ENCODE assay signal across 8 cellular contexts in the genomic region with DNA sequence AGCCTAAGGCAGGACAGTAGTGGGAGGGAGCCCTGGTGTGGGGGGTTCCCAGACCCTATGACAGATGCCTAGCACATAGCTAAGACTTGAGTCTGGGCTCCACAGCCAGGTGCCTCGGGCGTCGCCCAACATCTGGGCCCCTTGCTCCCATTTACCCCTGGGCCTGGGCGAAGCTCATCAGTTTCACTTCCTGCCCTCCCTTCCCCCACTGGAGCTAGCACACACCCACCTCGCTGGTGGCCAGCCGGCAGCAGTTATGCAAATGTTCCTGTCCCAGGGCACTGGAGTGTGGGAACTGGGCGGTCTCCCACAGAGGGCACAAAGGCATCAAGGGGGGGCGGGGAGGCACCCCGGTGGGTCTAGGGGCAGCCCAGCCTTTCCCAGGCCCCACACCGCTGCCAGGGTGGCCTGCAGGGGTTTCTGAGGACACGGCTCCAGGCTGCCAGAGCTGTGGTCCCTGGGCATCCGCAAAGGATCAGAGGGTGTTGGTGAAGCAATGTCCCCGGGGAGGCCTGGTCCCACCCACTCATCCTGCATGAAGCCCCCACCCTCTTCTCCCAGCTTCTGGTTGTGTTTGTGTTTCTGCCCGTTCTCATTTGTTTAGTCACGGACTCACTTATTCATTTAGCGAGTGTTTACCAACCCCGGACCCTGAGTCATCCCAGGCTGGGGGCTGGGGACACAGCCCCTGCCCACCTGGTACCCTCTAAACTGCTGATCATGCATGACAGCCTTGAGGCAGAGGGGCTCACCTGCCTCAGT. TPM values are rescaled to one million over a fixed set of nuclear protein-coding genes. Genes with fewer than 3 reads are reported as not detected.
DNase-seq lines count a peak whose midpoint lies in the region; ATAC-seq, FAIRE-seq and TF ChIP-seq lines count a peak whose summit lies in the region.

No MANE protein-coding gene starts in this region.

- peak overlapping the region; percentile 69 for H2AFZ ChIP-seq in PC-3 (ENCODE audit: low read length)

- peaks cover 4% of the 10 kb centered on the region for H3K27me3 Mint-ChIP-seq in nephron progenitor cell (ENCODE audit: low read depth, poor library complexity)

- H3K4me3 ChIP-seq in DOHH2 (ENCODE audit: low read length) (peak overlapping the region; percentile 73), PC-3 (ENCODE audit: low read length) (peak overlapping the region; percentile 16; the same call in 1 of the 2 replicates)

- H4K20me1 ChIP-seq in DOHH2 (ENCODE audit: control insufficient read depth, insufficient read depth, low read depth, low read length): no peaks in the 10 kb centered on the region
- H4K20me1 ChIP-seq in PC-3 (ENCODE audit: low read length): no peaks in the 10 kb centered on the region

- ATAC-seq in HG03159 (IDR thresholded peaks at IDR 0.05; ENCODE audit: unreplicated experiment) (peak; percentile 70), PC-3 (peak; percentile 80)

- no peak overlapping the region for H3K4me3 Mint-ChIP-seq in nephron progenitor cell

- TF ChIP-seq CTCF in DOHH2 (IDR thresholded peaks at IDR 0.05; ENCODE audit: low read depth, low read length, poor library complexity, severe bottlenecking) (no peak), PC-3 (conservative IDR thresholded peaks at IDR 0.05; ENCODE audit: low read depth, low read length) (no peak), nephron progenitor cell (IDR thresholded peaks at IDR 0.05) (no peak)

- H3K4me2 ChIP-seq in DOHH2 (ENCODE audit: low read length) (peak overlapping the region; percentile 96), PC-3 (ENCODE audit: low read length) (peak overlapping the region; percentile 82)

- H3K9me2 ChIP-seq in DOHH2 (replicated peaks; ENCODE audit: control insufficient read depth, low read length): no peaks in the 10 kb centered on the region
- no peaks in the 10 kb centered on the region for H3K9me2 ChIP-seq in PC-3 (replicated peaks; ENCODE audit: low read length)

- intact Hi-C loops in PC-3 (cut with micrococcal nuclease): no loop called here

- H3K4me1 ChIP-seq in DOHH2 (ENCODE audit: control insufficient read depth, low read length) (peaks cover 93% of the 10 kb centered on the region), PC-3 (ENCODE audit: insufficient read depth, low read length) (peaks cover 14% of the 10 kb centered on the region)

- H3K36me3 ChIP-seq in DOHH2 (ENCODE audit: control insufficient read depth, low read length): peaks cover 80% of the 10 kb centered on the region
- H3K36me3 ChIP-seq in PC-3 (ENCODE audit: low read depth, low read length): no peaks in the 10 kb centered on the region

- H3K27me3 ChIP-seq in DOHH2 (ENCODE audit: control insufficient read depth, low read length) (no peaks in the 10 kb centered on the region), PC-3 (ENCODE audit: low read length) (no peaks in the 10 kb centered on the region)

- BruUV-seq in PC-3 (replicated peaks; lab: Mats Ljungman, UMichigan): no TSS peak

- peak overlapping the region; percentile 94 for H3K27ac ChIP-seq in DOHH2 (ENCODE audit: low read depth, low read length)
- peak overlapping the region; percentile 72 for H3K27ac ChIP-seq in PC-3 (ENCODE audit: low read length)

- POLR2A ChIA-PET in PC-3 (lab: Charles Lee; ENCODE audit: unreplicated experiment): interaction anchor here (0.6 kb wide), 1 partner anchor 1089 kb away, joined by 3 read pairs; a partner anchor contains a TSS

- FAIRE-seq in GM19239 (lab: Jason Lieb, UNC): peak; percentile 92

- peaks cover 9% of the 10 kb centered on the region for H3K4me1 Mint-ChIP-seq in nephron progenitor cell

- CTCF ChIA-PET in PC-3 (lab: Charles Lee): no interaction called here

- H3K9me3 ChIP-seq in DOHH2 (ENCODE audit: control insufficient read depth, insufficient read depth, low read length) (no peaks in the 10 kb centered on the region), PC-3 (ENCODE audit: low read length) (no peaks in the 10 kb centered on the region)

- no peak overlapping the region for H3K27ac Mint-ChIP-seq in nephron progenitor cell

- DNase-seq in GM19239 (ENCODE audit: insufficient read length, low spot score): peak; percentile 83
- peak; percentile 52 for DNase-seq in PC-3
- DNase-seq in ecto neural progenitor cell (ENCODE audit: low spot score): peak; percentile 77
- peak; percentile 54 for DNase-seq in nephron progenitor cell
- no peak for DNase-seq in activated effector memory CD4-positive, alpha-beta T cell treated with Interleukin-2 at 50 U/mL for 16 hours
- DNase-seq in NCI-H187 treated with DMSO at 0.1 percent for 48 hours (lab: John Stamatoyannopoulos, UW): no peak

- H3K79me2 ChIP-seq in DOHH2 (ENCODE audit: control insufficient read depth, low read length) (peaks cover 68% of the 10 kb centered on the region), PC-3 (ENCODE audit: low read length) (no peaks in the 10 kb centered on the region)

- H3F3A ChIP-seq in DOHH2 (ENCODE audit: control insufficient read depth, insufficient read depth): peaks cover 32% of the 10 kb centered on the region
- no peaks in the 10 kb centered on the region for H3F3A ChIP-seq in PC-3 (ENCODE audit: low read length, unreplicated experiment)

- H3K36me3 Mint-ChIP-seq in nephron progenitor cell (ENCODE audit: low read depth): peaks cover 12% of the 10 kb centered on the region

- no peaks in the 10 kb centered on the region for H3K9me3 Mint-ChIP-seq in nephron progenitor cell

- H3K9ac ChIP-seq in PC-3 (ENCODE audit: low read length): peak overlapping the region; percentile 50

RNA-seq across cellular contexts. Expression of a gene that starts 20.4 kb away (rescaled TPM):
- total RNA-seq in PC-3 (2014; rRNA removed): 8.8 and 10.7 TPM in 2 replicates

RNA-seq across cellular contexts. Expression of a gene that starts 49.1 kb away (rescaled TPM):
- not detected in 2 replicates for total RNA-seq in PC-3 (2014; rRNA removed)

Comparison
In these comparisons a context has a peak if more than half of its experiments do, and no peak if none do; other contexts are left out.
1. DNase-seq: peak in GM19239 (single experiment), PC-3 (single experiment), ecto neural progenitor cell (single experiment) and nephron progenitor cell (single experiment); none in activated effector memory CD4-positive, alpha-beta T cell treated with Interleukin-2 at 50 U/mL for 16 hours (single experiment) and NCI-H187 treated with DMSO at 0.1 percent for 48 hours (single experiment).